In the genomic region with DNA sequence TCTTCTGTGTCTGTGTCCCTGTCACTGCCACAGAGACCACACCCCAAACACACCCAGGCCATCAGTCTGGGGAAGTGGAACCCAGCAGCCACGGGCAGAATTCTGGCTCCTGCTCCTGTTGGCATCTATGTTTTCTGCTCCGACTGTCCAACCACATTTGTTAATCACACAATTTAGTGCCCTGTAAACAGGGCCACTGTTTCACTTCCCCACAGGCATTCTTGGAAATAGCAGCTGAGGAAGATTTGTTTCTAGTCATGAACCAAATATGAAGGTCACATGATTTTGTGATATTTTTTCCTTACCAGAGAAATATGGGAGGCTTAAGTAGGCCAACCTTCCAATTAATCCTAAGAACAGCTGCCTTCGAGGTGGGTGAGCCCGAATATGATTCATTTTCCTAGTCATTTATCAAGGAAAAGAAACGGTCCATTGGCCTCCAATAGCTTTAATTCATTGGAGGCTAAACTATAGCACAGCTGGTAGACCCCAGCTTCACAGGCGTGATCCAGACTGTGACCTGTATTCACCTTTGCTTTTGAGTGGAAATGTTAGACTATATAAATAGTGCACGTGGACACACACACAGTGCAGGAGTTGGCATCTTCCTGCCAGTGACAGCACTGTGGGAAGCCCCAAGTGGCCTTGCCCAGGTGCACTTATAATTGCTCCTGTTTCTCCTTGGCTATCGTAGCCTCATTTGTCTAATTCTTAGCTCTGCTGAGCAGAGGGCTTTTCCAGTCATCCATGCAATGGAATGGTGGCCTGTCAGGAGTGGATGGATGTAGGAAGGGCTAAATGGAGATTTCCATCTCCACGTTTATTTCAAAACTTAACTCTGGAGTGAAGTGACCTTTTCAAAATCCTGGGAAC, we compare ENCODE assay signal across 10 cellular contexts.
A peak's percentile ranks its signal among the peaks of the same experiment; 100 is the strongest.
DNase-seq lines count a peak whose midpoint lies in the region; ATAC-seq, FAIRE-seq and TF ChIP-seq lines count a peak whose summit lies in the region.
"Had no signal": no experiment of that assay in that cellular context is flagged by ENCODE, and none has a peak within 500 bp of the region (broad histone marks: within the 10 kb centered on the region; RNA-seq: fewer than 3 reads in every experiment).

No MANE protein-coding gene starts in this region.

- H3K27me3 Mint-ChIP-seq in T-helper 17 cell, result peaks cover 12% of the 10 kb centered on the region

- FAIRE-seq in urothelium cell line (lab: Jason Lieb, UNC), result no peak

- peak overlapping the region; percentile 39 for H3K27ac ChIP-seq in OCI-LY1 (ENCODE audit: low read depth, low read length, poor library complexity, severe bottlenecking)
- H3K27ac ChIP-seq: upper lobe of left lung had no signal

- peaks cover 3% of the 10 kb centered on the region for H3K36me3 Mint-ChIP-seq in T-helper 17 cell (ENCODE audit: low read depth)

- no peak overlapping the region for H3K27ac Mint-ChIP-seq in T-helper 17 cell

- no peaks in the 10 kb centered on the region for H4K20me1 ChIP-seq in OCI-LY1 (ENCODE audit: insufficient read depth, low read length)

- H3K4me3 ChIP-seq in OCI-LY1 (ENCODE audit: low read depth, low read length, poor library complexity, severe bottlenecking), result no peak overlapping the region
- H3K4me3 ChIP-seq: upper lobe of left lung had no signal

- intact Hi-C loops in Right ventricle myocardium superior (cut with DNase I) (no loop called here), Right ventricle myocardium inferior (cut with DNase I) (no loop called here)

- no peak for TF ChIP-seq CTCF in OCI-LY1 (IDR thresholded peaks at IDR 0.05; ENCODE audit: low read length)

- H2AFZ ChIP-seq in OCI-LY1 (ENCODE audit: low read length), result no peak overlapping the region

- no peak for DNase-seq in Right ventricle myocardium superior
- no peak for DNase-seq in Right ventricle myocardium inferior (ENCODE audit: missing footprints)
- peak; percentile 77 for DNase-seq in foreskin melanocyte
- peak; percentile 26 for DNase-seq in urothelium cell line (ENCODE audit: low spot score)
- DNase-seq in T-helper 17 cell, result no peak
- DNase-seq in activated CD4-positive, alpha-beta T cell treated with anti-CD3 and anti-CD28 coated beads, Interleukin-2, amount 50 U/mL, for 1 hour, result no peak
- DNase-seq: activated T-cell treated with anti-CD3 and anti-CD28 coated beads, Interleukin-2, amount 50 U/mL, for 1 hour had no signal

- H3K4me3 Mint-ChIP-seq in T-helper 17 cell, result no peak overlapping the region

- no peaks in the 10 kb centered on the region for H3K9me2 ChIP-seq in OCI-LY1 (ENCODE audit: low read depth, low read length)

- H3K4me1 Mint-ChIP-seq in T-helper 17 cell, result peaks cover 8% of the 10 kb centered on the region

- H3K4me2 ChIP-seq in OCI-LY1 (ENCODE audit: low read length), result no peak overlapping the region

- H3K27me3 ChIP-seq in OCI-LY1 (ENCODE audit: insufficient read depth, low read length), result no peaks in the 10 kb centered on the region
- H3K27me3 ChIP-seq: upper lobe of left lung had no signal

- ATAC-seq in Right ventricle myocardium superior (ENCODE audit: poor library complexity) (peak; percentile 34), Right ventricle myocardium inferior (no peak), T-helper 17 cell (no peak), GM18520 (IDR thresholded peaks at IDR 0.05; ENCODE audit: unreplicated experiment) (no peak)

- H3K36me3 ChIP-seq in OCI-LY1 (ENCODE audit: insufficient read depth, low read length), result peaks cover 49% of the 10 kb centered on the region
- H3K36me3 ChIP-seq: upper lobe of left lung had no signal

- no peak overlapping the region for H3K9ac ChIP-seq in OCI-LY1 (ENCODE audit: low read length)

- no peaks in the 10 kb centered on the region for H3F3A ChIP-seq in OCI-LY1 (ENCODE audit: insufficient read depth, low read length)

- H3K9me3 ChIP-seq in OCI-LY1 (ENCODE audit: low read length) (peaks cover 3% of the 10 kb centered on the region; the same call in 1 of the 2 replicates), T-helper 17 cell (ENCODE audit: control insufficient read depth, low read length, poor library complexity, severe bottlenecking) (no peaks in the 10 kb centered on the region)
- H3K9me3 ChIP-seq: upper lobe of left lung had no signal

- peaks cover 45% of the 10 kb centered on the region for H3K4me1 ChIP-seq in OCI-LY1 (ENCODE audit: insufficient read depth, low read length, severe bottlenecking)
- H3K4me1 ChIP-seq: upper lobe of left lung had no signal

- H3K79me2 ChIP-seq in OCI-LY1 (ENCODE audit: insufficient read depth, low read length), result no peaks in the 10 kb centered on the region

Comparison
In these comparisons a context has a peak if more than half of its experiments do, and no peak if none do; other contexts are left out.
1. DNase-seq: peak in foreskin melanocyte (single experiment) and urothelium cell line (single experiment); none in Right ventricle myocardium superior (single experiment), Right ventricle myocardium inferior (single experiment), T-helper 17 cell (0 of 3) and activated CD4-positive, alpha-beta T cell treated with anti-CD3 and anti-CD28 coated beads, Interleukin-2, amount 50 U/mL, for 1 hour (single experiment).